23 cellular contexts compared by ENCODE assay signal in genomic region chr1:35386954-35387353, GRCh38.
DNase-seq lines count a peak whose midpoint lies in the region; ATAC-seq and TF ChIP-seq lines count a peak whose summit lies in the region.
"Had no signal": no experiment of that assay in that cellular context is flagged by ENCODE, and none has a peak within 500 bp of the region (broad histone marks: within the 10 kb centered on the region; RNA-seq: fewer than 3 reads in every experiment).

No MANE protein-coding gene starts in this region.

- H3K4ac ChIP-seq in mesendoderm (ENCODE audit: low read depth, low read length) = no peak overlapping the region

- H3K27ac ChIP-seq in HL-60 (replicated peaks) (peak overlapping the region; percentile 84), mesendoderm (ENCODE audit: low read depth, low read length) (peak overlapping the region; percentile 27), right atrium auricular region (no peak overlapping the region)
- H3K27ac ChIP-seq: SJSA1 had no signal

- H3K79me2 ChIP-seq in mesendoderm (ENCODE audit: control insufficient read depth, insufficient read depth, low read length) = no peaks in the 10 kb centered on the region

- H3K9me3 ChIP-seq in right atrium auricular region = no peaks in the 10 kb centered on the region
- H3K9me3 ChIP-seq: BE2C, Caco-2, SJSA1 had no signal

- no peak overlapping the region for H3K18ac ChIP-seq in mesendoderm (ENCODE audit: low read length)

- H2AK5ac ChIP-seq in mesendoderm (ENCODE audit: low read length) = peak overlapping the region; percentile 45

- H3K4me3 ChIP-seq in HL-60 (replicated peaks; ENCODE audit: insufficient read depth, low read length) = no peak overlapping the region
- no peak overlapping the region for H3K4me3 ChIP-seq in mesendoderm (ENCODE audit: low read length)
- H3K4me3 ChIP-seq in right atrium auricular region = no peak overlapping the region
- H3K4me3 ChIP-seq: SJSA1 had no signal

- no peak overlapping the region for H3K23ac ChIP-seq in mesendoderm (ENCODE audit: low read length)

- H3K36me3 ChIP-seq in mesendoderm (ENCODE audit: control insufficient read depth, insufficient read depth, low read length) (peaks cover 3% of the 10 kb centered on the region), right atrium auricular region (peaks cover 32% of the 10 kb centered on the region)
- H3K36me3 ChIP-seq: BE2C had no signal

- no CpG with 5 or more reads among the region's 6 CpGs for WGBS in mesendoderm (ENCODE audit: extremely low coverage, insufficient coverage, low lambda C conversion rate)

- H3K79me1 ChIP-seq in mesendoderm (ENCODE audit: low read length) = no peaks in the 10 kb centered on the region

- TF ChIP-seq CTCF in HL-60 (IDR thresholded peaks at IDR 0.05; ENCODE audit: insufficient read depth, low read length) = no peak
- TF ChIP-seq CTCF in right atrium auricular region (IDR thresholded peaks at IDR 0.05) = no peak

- H2BK5ac ChIP-seq in mesendoderm (ENCODE audit: low read length) = peak overlapping the region; percentile 52

- no peak overlapping the region for H2BK120ac ChIP-seq in mesendoderm (ENCODE audit: low read depth, low read length)

- no peak overlapping the region for H3K4me2 ChIP-seq in mesendoderm (ENCODE audit: low read length)

- H3K9ac ChIP-seq in mesendoderm (ENCODE audit: low read length) = no peak overlapping the region

- H3K27me3 ChIP-seq in HL-60 (ENCODE audit: insufficient read depth, poor library complexity, severe bottlenecking) (no peaks in the 10 kb centered on the region), mesendoderm (ENCODE audit: insufficient read depth, low read length, poor library complexity) (no peaks in the 10 kb centered on the region), right atrium auricular region (no peaks in the 10 kb centered on the region)
- H3K27me3 ChIP-seq: BE2C, SJSA1 had no signal

- no peak overlapping the region for H4K5ac ChIP-seq in mesendoderm (ENCODE audit: low read length)

- peak overlapping the region; percentile 28 for H4K8ac ChIP-seq in mesendoderm (ENCODE audit: low read depth, low read length)

- ATAC-seq in GM19463 (IDR thresholded peaks at IDR 0.05; ENCODE audit: unreplicated experiment) (no peak), HG02588 (IDR thresholded peaks at IDR 0.05; ENCODE audit: unreplicated experiment) (no peak)
- ATAC-seq: HCT116, T-helper 17 cell had no signal

- H3K4me1 ChIP-seq in mesendoderm (ENCODE audit: control insufficient read depth, low read depth, low read length) = peaks cover 6% of the 10 kb centered on the region
- no peaks in the 10 kb centered on the region for H3K4me1 ChIP-seq in right atrium auricular region
- H3K4me1 ChIP-seq: BE2C, Caco-2, SJSA1 had no signal

- no peak overlapping the region for H2BK15ac ChIP-seq in mesendoderm (replicated peaks; ENCODE audit: low read depth)

- no peak overlapping the region for H3K56ac ChIP-seq in mesendoderm (ENCODE audit: low read length)

- peak; percentile 50 to 94 for DNase-seq in HL-60 (ENCODE audit: low read depth in 1 of 2, low spot score in 1 of 2)
- DNase-seq in MV-4-11 (lab: John Stamatoyannopoulos, UW) = peak; percentile 76
- DNase-seq in SIG-M5 (lab: John Stamatoyannopoulos, UW) = peak; percentile 14
- DNase-seq in mesendoderm = peak; percentile 14
- no peak for DNase-seq in activated T-cell treated with anti-CD3 and anti-CD28 coated beads for 4 hours
- no peak for DNase-seq in right atrium auricular region (ENCODE audit: low spot score)
- DNase-seq: BE2C; Caco-2; CD4-positive, CD25-positive, alpha-beta regulatory T cell; DMS 273 treated with DMSO at 0.1 percent for 48 hours; DND-41; GOT3; KG1; NCI-H1417; NCI-H1694 treated with DMSO at 0.1 percent for 48 hours; NCI-H2081 treated with DMSO at 0.1 percent for 48 hours; NCI-H2171 treated with DMSO at 0.1 percent for 48 hours; NCI-H524 treated with DMSO at 0.1 percent for 48 hours; T-helper 17 cell had no signal

Comparison
In these comparisons a context has a peak if more than half of its experiments do, and no peak if none do; other contexts are left out.
1. DNase-seq: peak in HL-60 (2 of 2), MV-4-11 (single experiment), SIG-M5 (single experiment) and mesendoderm (single experiment); none in activated T-cell treated with anti-CD3 and anti-CD28 coated beads for 4 hours (single experiment) and right atrium auricular region (single experiment).
2. H3K27ac ChIP-seq: peak in HL-60 (single experiment) and mesendoderm (single experiment); none in right atrium auricular region (0 of 2).